ENCODE assay signal across 1 cellular context in the genomic region with DNA sequence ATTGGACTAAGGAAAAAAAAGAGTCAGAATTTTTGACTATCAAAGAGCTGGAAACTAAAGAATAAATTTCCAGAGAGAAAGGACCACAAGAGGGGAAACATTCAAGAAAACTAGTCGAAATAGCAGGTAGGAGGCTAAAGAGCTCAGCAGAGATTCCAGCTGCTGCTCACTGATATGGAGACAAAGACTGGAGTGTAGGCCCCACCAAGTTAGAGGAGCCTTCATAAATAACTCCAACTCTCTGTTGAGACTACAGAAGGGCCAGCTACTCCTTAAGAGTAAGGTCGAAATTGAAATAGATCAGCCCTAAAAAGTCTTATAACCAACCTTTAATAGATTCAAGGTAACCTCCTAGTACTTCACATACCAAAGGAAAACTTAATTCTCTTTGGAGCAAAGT.
TF ChIP-seq lines count a peak whose summit lies in the region.

No MANE protein-coding gene starts in this region.

TF ChIP-seq in GM23338, 12 proteins besides CTCF, POLR2A, EP300 and RAD21 (continued from another document):
- TF ChIP-seq ZNF114 (CRISPR knock-in tag; IDR thresholded peaks at IDR 0.05): no peak
- no peak for TF ChIP-seq POLR2AphosphoS5 (IDR thresholded peaks at IDR 0.05; ENCODE audit: low read depth)
